Comparison of ENCODE assay signal across 14 cellular contexts in genomic region chr7:115707684-115708341, GRCh38.
DNase-seq lines count a peak whose midpoint lies in the region; ATAC-seq and TF ChIP-seq lines count a peak whose summit lies in the region.
"Had no signal": no experiment of that assay in that cellular context is flagged by ENCODE, and none has a peak within 500 bp of the region (broad histone marks: within the 10 kb centered on the region; RNA-seq: fewer than 3 reads in every experiment).

No MANE protein-coding gene starts in this region.

- no peaks in the 10 kb centered on the region for H3K36me3 ChIP-seq in MG63
- H3K36me3 ChIP-seq in gastrocnemius medialis = no peaks in the 10 kb centered on the region
- H3K36me3 ChIP-seq: prostate gland had no signal

- H3K4me3 ChIP-seq in MG63 (no peak overlapping the region), epithelial cell of proximal tubule (ENCODE audit: low read depth, low read length) (peak overlapping the region; percentile 15), gastrocnemius medialis (no peak overlapping the region)
- H3K4me3 ChIP-seq: prostate gland had no signal

- POLR2A ChIA-PET in CD4-positive, alpha-beta T cell (lab: Charles Lee) = no interaction called here

- ATAC-seq in gastrocnemius medialis = no peak
- ATAC-seq in CD4-positive, alpha-beta T cell (ENCODE audit: poor library complexity) = no peak
- ATAC-seq: stimulated activated memory B cell treated with anti-CD40 and anti-IgM and Interleukin-4, amounts not matched to agents 10 μg/mL and 1 μg/mL and 100 μg/mL, for 72 hours had no signal

- H3K9me3 ChIP-seq in MG63 (no peaks in the 10 kb centered on the region), gastrocnemius medialis (no peaks in the 10 kb centered on the region)
- no peaks in the 10 kb centered on the region for H3K9me3 ChIP-seq in CD4-positive, alpha-beta T cell (ENCODE audit: control insufficient read depth, low read length)
- H3K9me3 ChIP-seq: prostate gland had no signal

- no peaks in the 10 kb centered on the region for H3K27me3 Mint-ChIP-seq in CD4-positive, alpha-beta T cell
- H3K27me3 Mint-ChIP-seq: activated naive CD8-positive, alpha-beta T cell treated with anti-CD3 and anti-CD28 coated beads, Interleukin-2, amount 10 ng/mL, durations not matched to agents 7 days and 5 days; stimulated activated memory B cell treated with anti-CD40 and anti-IgM and Interleukin-4, amounts not matched to agents 10 μg/mL and 1 μg/mL and 100 μg/mL, for 72 hours had no signal

- no peak overlapping the region for H3K4me3 Mint-ChIP-seq in CD4-positive, alpha-beta T cell
- H3K4me3 Mint-ChIP-seq: activated naive CD8-positive, alpha-beta T cell treated with anti-CD3 and anti-CD28 coated beads, Interleukin-2, amount 10 ng/mL, durations not matched to agents 7 days and 5 days; mesothelial cell of epicardium; stimulated activated memory B cell treated with anti-CD40 and anti-IgM and Interleukin-4, amounts not matched to agents 10 μg/mL and 1 μg/mL and 100 μg/mL, for 72 hours had no signal

- intact Hi-C loops in gastrocnemius medialis (cut with DNase I; ENCODE audit: low total_unique reads) = no loop called here
- intact Hi-C loops in CD4-positive, alpha-beta T cell (cut with DNase I, micrococcal nuclease) = no loop called here

- H3K4me1 ChIP-seq in gastrocnemius medialis = no peaks in the 10 kb centered on the region
- H3K4me1 ChIP-seq: prostate gland had no signal

- no peaks in the 10 kb centered on the region for H3K36me3 Mint-ChIP-seq in CD4-positive, alpha-beta T cell (ENCODE audit: low read depth)
- H3K36me3 Mint-ChIP-seq: activated naive CD8-positive, alpha-beta T cell treated with anti-CD3 and anti-CD28 coated beads, Interleukin-2, amount 10 ng/mL, durations not matched to agents 7 days and 5 days; mesothelial cell of epicardium; stimulated activated memory B cell treated with anti-CD40 and anti-IgM and Interleukin-4, amounts not matched to agents 10 μg/mL and 1 μg/mL and 100 μg/mL, for 72 hours had no signal

- no peaks in the 10 kb centered on the region for H3K9me3 Mint-ChIP-seq in CD4-positive, alpha-beta T cell
- H3K9me3 Mint-ChIP-seq: activated naive CD8-positive, alpha-beta T cell treated with anti-CD3 and anti-CD28 coated beads, Interleukin-2, amount 10 ng/mL, durations not matched to agents 7 days and 5 days; mesothelial cell of epicardium; stimulated activated memory B cell treated with anti-CD40 and anti-IgM and Interleukin-4, amounts not matched to agents 10 μg/mL and 1 μg/mL and 100 μg/mL, for 72 hours had no signal

- no peaks in the 10 kb centered on the region for H3K27me3 ChIP-seq in MG63
- no peaks in the 10 kb centered on the region for H3K27me3 ChIP-seq in gastrocnemius medialis
- no peaks in the 10 kb centered on the region for H3K27me3 ChIP-seq in CD4-positive, alpha-beta T cell (ENCODE audit: control insufficient read depth, insufficient read depth, low read length)

- CTCF ChIA-PET in CD4-positive, alpha-beta T cell (lab: Charles Lee) = no interaction called here

- TF ChIP-seq CTCF in epithelial cell of proximal tubule (conservative IDR thresholded peaks at IDR 0.05; ENCODE audit: low read depth, low read length) (no peak), gastrocnemius medialis (IDR thresholded peaks at IDR 0.05 in 4 of 5, conservative IDR thresholded peaks at IDR 0.05 in 1 of 5) (no peak)
- TF ChIP-seq CTCF in CD4-positive, alpha-beta T cell (IDR thresholded peaks at IDR 0.05) = no peak

- H3K27ac ChIP-seq in gastrocnemius medialis = no peak overlapping the region
- no peak overlapping the region for H3K27ac ChIP-seq in CD4-positive, alpha-beta T cell (ENCODE audit: low read depth, low read length)
- H3K27ac ChIP-seq: prostate gland had no signal

- TF ChIP-seq POLR2A in gastrocnemius medialis (IDR thresholded peaks at IDR 0.05) = no peak

- in situ Hi-C loops in gastrocnemius medialis (cut with MboI; ENCODE audit: low sequenced_read_pairs in 4 of 4) = no loop called here

- DNase-seq in COLO668 (lab: John Stamatoyannopoulos, UW; ENCODE audit: unreplicated experiment) (peak; percentile 37), MG63 (peak; percentile 6), NCI-H345 (lab: John Stamatoyannopoulos, UW) (peak; percentile 87), epithelial cell of proximal tubule (ENCODE audit: low read depth) (no peak), gastrocnemius medialis (no peak), glomerular visceral epithelial cell (ENCODE audit: extremely low spot score) (no peak), MV-4-11 (lab: John Stamatoyannopoulos, UW) (no peak)
- no peak for DNase-seq in CD4-positive, alpha-beta T cell
- DNase-seq: activated naive CD8-positive, alpha-beta T cell treated with anti-CD3 and anti-CD28 coated beads, Interleukin-2, amount 10 ng/mL, durations not matched to agents 7 days and 5 days; NCI-H226; stimulated activated CD4-positive, alpha-beta T cell treated with anti-CD3 and anti-CD28 coated beads, Interleukin-4, amount 100 ng/mL, for 1 hour had no signal

- no peaks in the 10 kb centered on the region for H3K4me1 Mint-ChIP-seq in CD4-positive, alpha-beta T cell (ENCODE audit: low read depth)
- H3K4me1 Mint-ChIP-seq: activated naive CD8-positive, alpha-beta T cell treated with anti-CD3 and anti-CD28 coated beads, Interleukin-2, amount 10 ng/mL, durations not matched to agents 7 days and 5 days; stimulated activated memory B cell treated with anti-CD40 and anti-IgM and Interleukin-4, amounts not matched to agents 10 μg/mL and 1 μg/mL and 100 μg/mL, for 72 hours had no signal

- H3K27ac Mint-ChIP-seq in CD4-positive, alpha-beta T cell = no peak overlapping the region
- H3K27ac Mint-ChIP-seq: activated naive CD8-positive, alpha-beta T cell treated with anti-CD3 and anti-CD28 coated beads, Interleukin-2, amount 10 ng/mL, durations not matched to agents 7 days and 5 days; mesothelial cell of epicardium; stimulated activated memory B cell treated with anti-CD40 and anti-IgM and Interleukin-4, amounts not matched to agents 10 μg/mL and 1 μg/mL and 100 μg/mL, for 72 hours had no signal

Comparison
In these comparisons a context has a peak if more than half of its experiments do, and no peak if none do; other contexts are left out.
1. DNase-seq: peak in COLO668 (single experiment), MG63 (single experiment) and NCI-H345 (single experiment); none in epithelial cell of proximal tubule (single experiment), gastrocnemius medialis (0 of 2), glomerular visceral epithelial cell (single experiment), CD4-positive, alpha-beta T cell (0 of 10) and MV-4-11 (single experiment).